In the genomic region with DNA sequence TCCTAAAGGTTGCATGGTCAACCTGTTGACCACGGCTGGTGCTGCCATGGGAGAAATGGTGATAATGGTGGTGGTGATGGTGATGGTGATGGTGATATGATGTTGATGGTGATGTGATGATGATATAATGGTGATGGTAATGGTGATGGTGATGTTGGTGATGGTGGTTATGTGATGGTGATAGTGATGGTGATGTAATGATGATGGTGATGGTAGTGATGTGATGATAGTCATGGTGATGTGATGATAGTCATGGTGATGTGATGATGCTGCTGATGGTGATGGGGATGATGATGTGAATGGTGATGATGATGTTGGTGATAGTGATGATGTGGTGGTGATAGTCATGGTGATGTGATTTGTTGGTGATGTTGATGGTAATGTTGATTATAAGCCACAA, we compare ENCODE assay signal across 33 cellular contexts. TPM values are rescaled to one million over a fixed set of nuclear protein-coding genes. Genes with fewer than 3 reads are reported as not detected.
"Had no signal": no experiment of that assay in that cellular context is flagged by ENCODE, and none has a peak within 500 bp of the region (broad histone marks: within the 10 kb centered on the region; RNA-seq: fewer than 3 reads in every experiment).

No MANE protein-coding gene starts in this region.

- H3K27ac ChIP-seq: left lung, lower lobe of right lung, pancreas, prostate gland, sigmoid colon, spleen, testis, thyroid gland, transverse colon, upper lobe of right lung, uterus had no signal

- H3K36me3 ChIP-seq: left lung, lower lobe of right lung, pancreas, prostate gland, sigmoid colon, spleen, thyroid gland, transverse colon, upper lobe of right lung, uterus had no signal

- H3K4me1 Mint-ChIP-seq: immature natural killer cell; naive thymus-derived CD8-positive, alpha-beta T cell; stimulated activated memory B cell treated with anti-CD40 and anti-IgM and Interleukin-4, amounts not matched to agents 10 μg/mL and 1 μg/mL and 100 μg/mL, for 72 hours; stimulated activated naive CD8-positive, alpha-beta T cell treated with anti-CD3 and anti-CD28 coated beads, Interleukin-15, amount 100 ng/mL, for 72 hours had no signal

- ATAC-seq: left colon; left lung; lower lobe of right lung; naive thymus-derived CD8-positive, alpha-beta T cell; pancreas; right cardiac atrium; stimulated activated memory B cell treated with anti-CD40 and anti-IgM and Interleukin-4, amounts not matched to agents 10 μg/mL and 1 μg/mL and 100 μg/mL, for 72 hours; stimulated activated naive CD8-positive, alpha-beta T cell treated with anti-CD3 and anti-CD28 coated beads, Interleukin-15, amount 100 ng/mL, for 72 hours; upper lobe of right lung had no signal

- H3K27me3 ChIP-seq: left lung, pancreas, sigmoid colon, spleen, testis, thyroid gland, transverse colon, upper lobe of right lung, uterus had no signal

- H3K4me3 Mint-ChIP-seq: immature natural killer cell; naive thymus-derived CD8-positive, alpha-beta T cell; nephron; neural crest cell; stimulated activated memory B cell treated with anti-CD40 and anti-IgM and Interleukin-4, amounts not matched to agents 10 μg/mL and 1 μg/mL and 100 μg/mL, for 72 hours; stimulated activated naive CD8-positive, alpha-beta T cell treated with anti-CD3 and anti-CD28 coated beads, Interleukin-15, amount 100 ng/mL, for 72 hours had no signal

- H3K27ac Mint-ChIP-seq: immature natural killer cell; naive thymus-derived CD8-positive, alpha-beta T cell; nephron; stimulated activated memory B cell treated with anti-CD40 and anti-IgM and Interleukin-4, amounts not matched to agents 10 μg/mL and 1 μg/mL and 100 μg/mL, for 72 hours; stimulated activated naive CD8-positive, alpha-beta T cell treated with anti-CD3 and anti-CD28 coated beads, Interleukin-15, amount 100 ng/mL, for 72 hours had no signal

- H3K9me3 Mint-ChIP-seq: immature natural killer cell; stimulated activated memory B cell treated with anti-CD40 and anti-IgM and Interleukin-4, amounts not matched to agents 10 μg/mL and 1 μg/mL and 100 μg/mL, for 72 hours; stimulated activated naive CD8-positive, alpha-beta T cell treated with anti-CD3 and anti-CD28 coated beads, Interleukin-15, amount 100 ng/mL, for 72 hours had no signal

- H3K36me3 Mint-ChIP-seq: immature natural killer cell; naive thymus-derived CD8-positive, alpha-beta T cell; stimulated activated memory B cell treated with anti-CD40 and anti-IgM and Interleukin-4, amounts not matched to agents 10 μg/mL and 1 μg/mL and 100 μg/mL, for 72 hours had no signal

- H3K4me1 ChIP-seq: left lung, lower lobe of right lung, pancreas, prostate gland, sigmoid colon, spleen, testis, thyroid gland, transverse colon, upper lobe of right lung, uterus had no signal

- H3K27me3 Mint-ChIP-seq: stimulated activated memory B cell treated with anti-CD40 and anti-IgM and Interleukin-4, amounts not matched to agents 10 μg/mL and 1 μg/mL and 100 μg/mL, for 72 hours had no signal

- FAIRE-seq: islet of Langerhans, kidney, pancreas, small intestine had no signal

- H3K4me3 ChIP-seq: left lung, lower lobe of right lung, pancreas, prostate gland, sigmoid colon, spleen, testis, thyroid gland, transverse colon, upper lobe of right lung, uterus had no signal

- H3K9me3 ChIP-seq: left lung, lower lobe of right lung, pancreas, prostate gland, sigmoid colon, spleen, testis, thyroid gland, transverse colon, upper lobe of right lung, uterus had no signal

- DNase-seq: hypothalamus; immature natural killer cell; kidney; left colon; left lung; lower lobe of right lung; mammary epithelial cell; mesenchymal stem cell; naive thymus-derived CD8-positive, alpha-beta T cell; nucleus accumbens; pancreas; posterior cingulate gyrus; retina; right cardiac atrium; sigmoid colon; small intestine; spleen; stimulated activated CD4-positive, alpha-beta T cell treated with anti-CD3 and anti-CD28 coated beads, Interleukin-4, amount 100 ng/mL, for 4 hours; stimulated activated CD8-positive, alpha-beta memory T cell treated with anti-CD3 and anti-CD28 coated beads, Interleukin-4, amount 100 ng/mL, for 48 hours; stimulated activated naive CD4-positive, alpha-beta T cell treated with Interleukin-2 at 50 U/mL for 16 hours; stimulated activated naive CD8-positive, alpha-beta T cell treated with anti-CD3 and anti-CD28 coated beads, Interleukin-15, amount 100 ng/mL, for 72 hours; substantia nigra; testis; thyroid gland; transverse colon; upper lobe of right lung; uterus had no signal

RNA-seq across cellular contexts. Expression of a gene that starts 23.9 kb away (rescaled TPM):
- total RNA-seq: left colon; lower lobe of right lung; naive thymus-derived CD8-positive, alpha-beta T cell; osteoblast; sigmoid colon had no signal
- polyA plus RNA-seq: immature natural killer cell; mammary epithelial cell; naive thymus-derived CD8-positive, alpha-beta T cell; small intestine had no signal
